9 cellular contexts compared by ENCODE assay signal in genomic region chr10:73999703-74000102, GRCh38. TPM values are rescaled to one million over a fixed set of nuclear protein-coding genes. Genes with fewer than 3 reads are reported as not detected.
A peak's percentile ranks its signal among the peaks of the same experiment; 100 is the strongest.
DNase-seq lines count a peak whose midpoint lies in the region; ATAC-seq and TF ChIP-seq lines count a peak whose summit lies in the region.
"Had no signal": no experiment of that assay in that cellular context is flagged by ENCODE, and none has a peak within 500 bp of the region (broad histone marks: within the 10 kb centered on the region; RNA-seq: fewer than 3 reads in every experiment).

No MANE protein-coding gene starts in this region.

- TF ChIP-seq CTCF in MCF 10A (IDR thresholded peaks at IDR 0.05; ENCODE audit: unreplicated experiment) (no peak), liver (IDR thresholded peaks at IDR 0.05; ENCODE audit: low read depth, low read length, missing input control) (no peak), tibial artery (IDR thresholded peaks at IDR 0.05) (no peak)

- H3K27ac Mint-ChIP-seq in activated CD4-positive, alpha-beta T cell treated with anti-CD3 and anti-CD28 coated beads, Interleukin-2, amount 10 ng/mL, durations not matched to agents 24 days and 14 days: peak overlapping the region; percentile 87
- peak overlapping the region; percentile 95 for H3K27ac Mint-ChIP-seq in MCF 10A (ENCODE audit: low read depth, unreplicated experiment)

- no peaks in the 10 kb centered on the region for H3K9me3 ChIP-seq in liver (ENCODE audit: control insufficient read depth in 4 of 4, low read length in 3 of 4)
- no peaks in the 10 kb centered on the region for H3K9me3 ChIP-seq in tibial artery

- no peaks in the 10 kb centered on the region for H3K27me3 ChIP-seq in liver (ENCODE audit: control insufficient read depth in 4 of 4, insufficient read depth in 4 of 4, low read length in 3 of 4)
- no peaks in the 10 kb centered on the region for H3K27me3 ChIP-seq in tibial artery

- CTCF ChIA-PET in MCF 10A (lab: Yijun Ruan, JAX): interaction anchor here (0.6 to 3.9 kb wide), 20 partner anchors 9 to 120 kb away, joined by 3 to 30 read pairs (median 5); no protein-coding TSS in a partner anchor

- H3K27me3 Mint-ChIP-seq in activated CD4-positive, alpha-beta T cell treated with anti-CD3 and anti-CD28 coated beads, Interleukin-2, amount 10 ng/mL, durations not matched to agents 24 days and 14 days: no peaks in the 10 kb centered on the region
- no peaks in the 10 kb centered on the region for H3K27me3 Mint-ChIP-seq in MCF 10A (ENCODE audit: insufficient read depth, unreplicated experiment)

- peaks cover 15% of the 10 kb centered on the region for H3K36me3 Mint-ChIP-seq in activated CD4-positive, alpha-beta T cell treated with anti-CD3 and anti-CD28 coated beads, Interleukin-2, amount 10 ng/mL, durations not matched to agents 24 days and 14 days (ENCODE audit: low read depth)
- peaks cover 24% of the 10 kb centered on the region for H3K36me3 Mint-ChIP-seq in MCF 10A (ENCODE audit: insufficient read depth, unreplicated experiment)

- no peak for ATAC-seq in HG02870 (IDR thresholded peaks at IDR 0.05; ENCODE audit: unreplicated experiment)

- H3K9me3 Mint-ChIP-seq in activated CD4-positive, alpha-beta T cell treated with anti-CD3 and anti-CD28 coated beads, Interleukin-2, amount 10 ng/mL, durations not matched to agents 24 days and 14 days: no peaks in the 10 kb centered on the region
- no peaks in the 10 kb centered on the region for H3K9me3 Mint-ChIP-seq in MCF 10A (ENCODE audit: unreplicated experiment)

- peaks cover 0 to 13% (median 7%) of the 10 kb centered on the region in 4 donors for H3K4me1 ChIP-seq in liver (ENCODE audit: control insufficient read depth in 4 of 4, insufficient read depth in 4 of 4, low read length in 3 of 4)
- peaks cover 0 to 55% (median 29%) of the 10 kb centered on the region in 4 donors for H3K4me1 ChIP-seq in tibial artery

- TF ChIP-seq RAD21 in liver (IDR thresholded peaks at IDR 0.05): no peak

- H3K4me1 Mint-ChIP-seq in activated CD4-positive, alpha-beta T cell treated with anti-CD3 and anti-CD28 coated beads, Interleukin-2, amount 10 ng/mL, durations not matched to agents 24 days and 14 days: peaks cover 48% of the 10 kb centered on the region
- H3K4me1 Mint-ChIP-seq in MCF 10A (ENCODE audit: insufficient read depth, unreplicated experiment): peaks cover 21% of the 10 kb centered on the region

- H3K4me3 ChIP-seq in liver (ENCODE audit: low read depth in 1 of 3, low read length in 3 of 3): peak overlapping the region in 2 of 3 donors; percentile 73 to 95
- peak overlapping the region; percentile 83 to 94 for H3K4me3 ChIP-seq in tibial artery

- H3K27ac ChIP-seq in liver (ENCODE audit: low read depth in 1 of 2, low read length in 2 of 2) (peak overlapping the region in 1 of 2 donors; percentile 94), tibial artery (peak overlapping the region; percentile 87 to 95)

- intact Hi-C loops in activated CD4-positive, alpha-beta T cell treated with anti-CD3 and anti-CD28 coated beads, Interleukin-2, amount 10 ng/mL, durations not matched to agents 24 days and 14 days (cut with micrococcal nuclease): loop anchor here (5.0 kb wide), 1 partner anchor 78 kb away; no protein-coding TSS in a partner anchor
- intact Hi-C loops in MCF 10A (cut with micrococcal nuclease): loop anchor here (1.0 to 2.0 kb wide), 2 partner anchors 82 to 113 kb away; no protein-coding TSS in a partner anchor
- intact Hi-C loops in tibial artery (cut with DNase I; ENCODE audit: low total_unique reads): no loop called here

- 50% methylated on average over 1 of the region's 1 CpG for WGBS in liver

- POLR2A ChIA-PET in MCF 10A (lab: Yijun Ruan, JAX): interaction anchor here (0.6 to 6.2 kb wide), 37 partner anchors 11 to 1217 kb away, joined by 3 to 103 read pairs (median 4); partner anchors contain the start of genes ADK, AP3M1 and PLAU

- BruUV-seq in MCF 10A (replicated peaks; lab: Mats Ljungman, UMichigan): no TSS peak

- peak overlapping the region; percentile 94 for H3K4me3 Mint-ChIP-seq in activated CD4-positive, alpha-beta T cell treated with anti-CD3 and anti-CD28 coated beads, Interleukin-2, amount 10 ng/mL, durations not matched to agents 24 days and 14 days
- H3K4me3 Mint-ChIP-seq in MCF 10A (ENCODE audit: unreplicated experiment): peak overlapping the region; percentile 88

- DNase-seq in activated CD4-positive, alpha-beta T cell treated with anti-CD3 and anti-CD28 coated beads, Interleukin-2, amount 10 ng/mL, durations not matched to agents 24 days and 14 days: no peak
- no peak for DNase-seq in activated CD4-positive, alpha-beta T cell treated with anti-CD3 and anti-CD28 coated beads for 4 hours
- DNase-seq in MCF 10A (ENCODE audit: unreplicated experiment) (no peak), tibial artery (no peak), NOMO-1 treated with DMSO at 0.1 percent for 48 hours (lab: John Stamatoyannopoulos, UW; ENCODE audit: unreplicated experiment) (no peak), MV-4-11 (lab: John Stamatoyannopoulos, UW) (no peak)
- DNase-seq: DND-41 had no signal

- H3K9ac ChIP-seq in liver (ENCODE audit: low read depth in 1 of 2, low read length in 2 of 2): peak overlapping the region in 1 of 2 donors; percentile 21

- H3K36me3 ChIP-seq in liver (ENCODE audit: control insufficient read depth in 4 of 4, insufficient read depth in 3 of 4, low read depth in 1 of 4, low read length in 3 of 4) (no peaks in the 10 kb centered on the region), tibial artery (no peaks in the 10 kb centered on the region)

TF ChIP-seq in liver, 16 proteins besides CTCF, POLR2A, EP300 and RAD21:
- no peak for TF ChIP-seq GABPA (IDR thresholded peaks at IDR 0.05 in 1 of 2, conservative IDR thresholded peaks at IDR 0.05 in 1 of 2)
- no peak for TF ChIP-seq FOXA2 (IDR thresholded peaks at IDR 0.05)
- no peak for TF ChIP-seq HNF4A (conservative IDR thresholded peaks at IDR 0.05)
- TF ChIP-seq, protein P1, sequence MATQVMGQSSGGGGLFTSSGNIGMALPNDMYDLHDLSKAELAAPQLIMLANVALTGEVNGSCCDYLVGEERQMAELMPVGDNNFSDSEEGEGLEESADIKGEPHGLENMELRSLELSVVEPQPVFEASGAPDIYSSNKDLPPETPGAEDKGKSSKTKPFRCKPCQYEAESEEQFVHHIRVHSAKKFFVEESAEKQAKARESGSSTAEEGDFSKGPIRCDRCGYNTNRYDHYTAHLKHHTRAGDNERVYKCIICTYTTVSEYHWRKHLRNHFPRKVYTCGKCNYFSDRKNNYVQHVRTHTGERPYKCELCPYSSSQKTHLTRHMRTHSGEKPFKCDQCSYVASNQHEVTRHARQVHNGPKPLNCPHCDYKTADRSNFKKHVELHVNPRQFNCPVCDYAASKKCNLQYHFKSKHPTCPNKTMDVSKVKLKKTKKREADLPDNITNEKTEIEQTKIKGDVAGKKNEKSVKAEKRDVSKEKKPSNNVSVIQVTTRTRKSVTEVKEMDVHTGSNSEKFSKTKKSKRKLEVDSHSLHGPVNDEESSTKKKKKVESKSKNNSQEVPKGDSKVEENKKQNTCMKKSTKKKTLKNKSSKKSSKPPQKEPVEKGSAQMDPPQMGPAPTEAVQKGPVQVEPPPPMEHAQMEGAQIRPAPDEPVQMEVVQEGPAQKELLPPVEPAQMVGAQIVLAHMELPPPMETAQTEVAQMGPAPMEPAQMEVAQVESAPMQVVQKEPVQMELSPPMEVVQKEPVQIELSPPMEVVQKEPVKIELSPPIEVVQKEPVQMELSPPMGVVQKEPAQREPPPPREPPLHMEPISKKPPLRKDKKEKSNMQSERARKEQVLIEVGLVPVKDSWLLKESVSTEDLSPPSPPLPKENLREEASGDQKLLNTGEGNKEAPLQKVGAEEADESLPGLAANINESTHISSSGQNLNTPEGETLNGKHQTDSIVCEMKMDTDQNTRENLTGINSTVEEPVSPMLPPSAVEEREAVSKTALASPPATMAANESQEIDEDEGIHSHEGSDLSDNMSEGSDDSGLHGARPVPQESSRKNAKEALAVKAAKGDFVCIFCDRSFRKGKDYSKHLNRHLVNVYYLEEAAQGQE (IDR thresholded peaks at IDR 0.05): no peak
- TF ChIP-seq SP1 (IDR thresholded peaks at IDR 0.05): no peak
- no peak for TF ChIP-seq TAF1 (conservative IDR thresholded peaks at IDR 0.05)
- TF ChIP-seq RXRA (IDR thresholded peaks at IDR 0.05): no peak
- TF ChIP-seq, protein P2, sequence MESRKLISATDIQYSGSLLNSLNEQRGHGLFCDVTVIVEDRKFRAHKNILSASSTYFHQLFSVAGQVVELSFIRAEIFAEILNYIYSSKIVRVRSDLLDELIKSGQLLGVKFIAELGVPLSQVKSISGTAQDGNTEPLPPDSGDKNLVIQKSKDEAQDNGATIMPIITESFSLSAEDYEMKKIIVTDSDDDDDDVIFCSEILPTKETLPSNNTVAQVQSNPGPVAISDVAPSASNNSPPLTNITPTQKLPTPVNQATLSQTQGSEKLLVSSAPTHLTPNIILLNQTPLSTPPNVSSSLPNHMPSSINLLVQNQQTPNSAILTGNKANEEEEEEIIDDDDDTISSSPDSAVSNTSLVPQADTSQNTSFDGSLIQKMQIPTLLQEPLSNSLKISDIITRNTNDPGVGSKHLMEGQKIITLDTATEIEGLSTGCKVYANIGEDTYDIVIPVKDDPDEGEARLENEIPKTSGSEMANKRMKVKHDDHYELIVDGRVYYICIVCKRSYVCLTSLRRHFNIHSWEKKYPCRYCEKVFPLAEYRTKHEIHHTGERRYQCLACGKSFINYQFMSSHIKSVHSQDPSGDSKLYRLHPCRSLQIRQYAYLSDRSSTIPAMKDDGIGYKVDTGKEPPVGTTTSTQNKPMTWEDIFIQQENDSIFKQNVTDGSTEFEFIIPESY (IDR thresholded peaks at IDR 0.05): no peak
- TF ChIP-seq NR2F2 (IDR thresholded peaks at IDR 0.05): no peak
- TF ChIP-seq ATF3 (IDR thresholded peaks at IDR 0.05): no peak
- no peak for TF ChIP-seq YY1 (IDR thresholded peaks at IDR 0.05)
- TF ChIP-seq JUND (IDR thresholded peaks at IDR 0.05): no peak
- no peak for TF ChIP-seq EGR1 (IDR thresholded peaks at IDR 0.05; ENCODE audit: low read depth in 2 of 2)
- no peak for TF ChIP-seq MAX (IDR thresholded peaks at IDR 0.05)

RNA-seq across cellular contexts. Expression of gene VCL, which starts 1.8 kb away (rescaled TPM):
- 26.1 and 26.8 TPM in 2 replicates for total RNA-seq in activated CD4-positive, alpha-beta T cell treated with anti-CD3 and anti-CD28 coated beads, Interleukin-2, amount 10 ng/mL, durations not matched to agents 24 days and 14 days
- 90.2 and 90.9 TPM in 2 replicates for total RNA-seq in MCF 10A (2022)
- total RNA-seq in liver: 10 to 100 TPM; 20.6 to 37.8 TPM
- polyA plus RNA-seq in liver: 10 to 100 TPM in 1 of 2 donors, 1 to 10 TPM in 1; 4.3 to 14.0 TPM
